ENCODE assay signal across 13 cellular contexts in genomic region chr6:154478691-154479090, GRCh38. TPM values are rescaled to one million over a fixed set of nuclear protein-coding genes. Genes with fewer than 3 reads are reported as not detected.
DNase-seq lines count a peak whose midpoint lies in the region; ATAC-seq and TF ChIP-seq lines count a peak whose summit lies in the region.
"Had no signal": no experiment of that assay in that cellular context is flagged by ENCODE, and none has a peak within 500 bp of the region (broad histone marks: within the 10 kb centered on the region; RNA-seq: fewer than 3 reads in every experiment).

No MANE protein-coding gene starts in this region.

- H3K9me3 ChIP-seq in SJCRH30 (replicated peaks) (no peaks in the 10 kb centered on the region), endodermal cell (ENCODE audit: control insufficient read depth, low read length) (no peaks in the 10 kb centered on the region)
- H3K9me3 ChIP-seq: colonic mucosa had no signal

- H3K27me3 Mint-ChIP-seq in endodermal cell (ENCODE audit: insufficient read depth), result no peaks in the 10 kb centered on the region
- no peaks in the 10 kb centered on the region for H3K27me3 Mint-ChIP-seq in nephron (ENCODE audit: low read depth)
- no peaks in the 10 kb centered on the region for H3K27me3 Mint-ChIP-seq in type B pancreatic cell
- H3K27me3 Mint-ChIP-seq in effector memory CD8-positive, alpha-beta T cell, result peaks cover 0 to 13% of the 10 kb centered on the region in 2 donors
- H3K27me3 Mint-ChIP-seq: activated B cell treated with CpG ODN at 0.5 μM for 24 hours had no signal

- H3K4me1 ChIP-seq in SJCRH30 (peaks cover 42% of the 10 kb centered on the region), endodermal cell (ENCODE audit: control insufficient read depth, insufficient read depth, low read length) (no peaks in the 10 kb centered on the region)

- DNase-seq in SJCRH30 (peak in 1 of 2 experiments; percentile 29), endodermal cell (no peak), type B pancreatic cell (ENCODE audit: extremely low spot score, unreplicated experiment) (no peak), caudate nucleus (lab: John Stamatoyannopoulos, UW) (no peak)
- no peak for DNase-seq in effector memory CD8-positive, alpha-beta T cell
- DNase-seq: activated B cell treated with CpG ODN at 0.5 μM for 24 hours, colonic mucosa, mammary epithelial cell, NCI-H1092 had no signal

- H3K9me3 Mint-ChIP-seq in endodermal cell (no peaks in the 10 kb centered on the region), nephron (no peaks in the 10 kb centered on the region), type B pancreatic cell (peaks cover 5% of the 10 kb centered on the region)
- H3K9me3 Mint-ChIP-seq in effector memory CD8-positive, alpha-beta T cell, result no peaks in the 10 kb centered on the region
- H3K9me3 Mint-ChIP-seq: activated B cell treated with CpG ODN at 0.5 μM for 24 hours; activated naive CD4-positive, alpha-beta T cell treated with anti-CD3 and anti-CD28 coated beads, Interleukin-2, amount 50 U/mL, for 72 hours had no signal

- no peaks in the 10 kb centered on the region for H3K36me3 ChIP-seq in SJCRH30
- H3K36me3 ChIP-seq in endodermal cell (ENCODE audit: control insufficient read depth, insufficient read depth, low read length), result no peaks in the 10 kb centered on the region
- H3K36me3 ChIP-seq: colonic mucosa had no signal

- H3K4me1 Mint-ChIP-seq in endodermal cell, result peaks cover 13% of the 10 kb centered on the region
- peaks cover 68% of the 10 kb centered on the region for H3K4me1 Mint-ChIP-seq in nephron
- H3K4me1 Mint-ChIP-seq in type B pancreatic cell (ENCODE audit: unreplicated experiment), result peaks cover 66% of the 10 kb centered on the region
- H3K4me1 Mint-ChIP-seq in effector memory CD8-positive, alpha-beta T cell (ENCODE audit: low read depth in 2 of 2), result no peaks in the 10 kb centered on the region
- H3K4me1 Mint-ChIP-seq: activated B cell treated with CpG ODN at 0.5 μM for 24 hours had no signal

- WGBS in endodermal cell (ENCODE audit: insufficient coverage in 1 of 2, insufficient read length in 1 of 2), 2 experiments, result 87 to 100% methylated on average over 1 of the region's 1 CpG

- H3K27ac ChIP-seq in SJCRH30, result peak overlapping the region; percentile 79
- peak overlapping the region; percentile 79 for H3K27ac ChIP-seq in endodermal cell (ENCODE audit: low read depth, low read length)
- no peak overlapping the region for H3K27ac ChIP-seq in caudate nucleus (ENCODE audit: low read depth, low read length)
- H3K27ac ChIP-seq: colonic mucosa had no signal

- H3K4me3 Mint-ChIP-seq in endodermal cell, result no peak overlapping the region
- peak overlapping the region; percentile 54 to 76 (median 68) for H3K4me3 Mint-ChIP-seq in nephron
- H3K4me3 Mint-ChIP-seq in type B pancreatic cell, result peak overlapping the region; percentile 60
- H3K4me3 Mint-ChIP-seq in effector memory CD8-positive, alpha-beta T cell, result no peak overlapping the region
- H3K4me3 Mint-ChIP-seq: activated B cell treated with CpG ODN at 0.5 μM for 24 hours had no signal

- H3K9ac ChIP-seq in endodermal cell (ENCODE audit: extremely low read depth, low read length, poor library complexity, severe bottlenecking), result no peak overlapping the region

- H3K27me3 ChIP-seq in SJCRH30 (no peaks in the 10 kb centered on the region), endodermal cell (ENCODE audit: control insufficient read depth, insufficient read depth, low read length, poor library complexity, severe bottlenecking) (no peaks in the 10 kb centered on the region)
- H3K27me3 ChIP-seq: colonic mucosa had no signal

- H3K27ac Mint-ChIP-seq in endodermal cell, result no peak overlapping the region
- peak overlapping the region; percentile 94 to 98 (median 94) for H3K27ac Mint-ChIP-seq in nephron
- peak overlapping the region; percentile 53 for H3K27ac Mint-ChIP-seq in type B pancreatic cell
- H3K27ac Mint-ChIP-seq in effector memory CD8-positive, alpha-beta T cell, result no peak overlapping the region
- H3K27ac Mint-ChIP-seq: activated B cell treated with CpG ODN at 0.5 μM for 24 hours; activated naive CD4-positive, alpha-beta T cell treated with anti-CD3 and anti-CD28 coated beads, Interleukin-2, amount 50 U/mL, for 72 hours had no signal

- no peak for TF ChIP-seq CTCF in endodermal cell (conservative IDR thresholded peaks at IDR 0.05)
- no peak for TF ChIP-seq CTCF in nephron (IDR thresholded peaks at IDR 0.05; ENCODE audit: unreplicated experiment in 3 of 3)
- TF ChIP-seq CTCF in type B pancreatic cell (conservative IDR thresholded peaks at IDR 0.05), result no peak

- no peaks in the 10 kb centered on the region for H3K36me3 Mint-ChIP-seq in endodermal cell (ENCODE audit: low read depth)
- peaks cover 21% of the 10 kb centered on the region for H3K36me3 Mint-ChIP-seq in nephron (ENCODE audit: low read depth)
- peaks cover 15% of the 10 kb centered on the region for H3K36me3 Mint-ChIP-seq in type B pancreatic cell
- no peaks in the 10 kb centered on the region for H3K36me3 Mint-ChIP-seq in effector memory CD8-positive, alpha-beta T cell (ENCODE audit: insufficient read depth)
- H3K36me3 Mint-ChIP-seq: activated naive CD4-positive, alpha-beta T cell treated with anti-CD3 and anti-CD28 coated beads, Interleukin-2, amount 50 U/mL, for 72 hours had no signal

- no peak for ATAC-seq in HG03354 (IDR thresholded peaks at IDR 0.05; ENCODE audit: poor library complexity, severe bottlenecking, unreplicated experiment)
- ATAC-seq in effector memory CD8-positive, alpha-beta T cell (replicated peaks), result no peak
- ATAC-seq: activated naive CD4-positive, alpha-beta T cell treated with anti-CD3 and anti-CD28 coated beads, Interleukin-2, amount 50 U/mL, for 72 hours; GM12878 had no signal

- H3K4me3 ChIP-seq in SJCRH30 (peak overlapping the region; percentile 48), endodermal cell (ENCODE audit: low read length) (no peak overlapping the region)
- H3K4me3 ChIP-seq: colonic mucosa, GM12878 had no signal

RNA-seq across cellular contexts. Expression of gene CNKSR3, which starts 31.8 kb away (rescaled TPM):
- total RNA-seq in SJCRH30 (2014; rRNA removed; shearing (Covaris generic)), result 29.6 and 33.8 TPM in 2 replicates
- total RNA-seq in endodermal cell (1 to 10 TPM; 5.9 to 8.0 TPM), type B pancreatic cell (ENCODE audit: low replicate concordance) (18.4 and 31.0 TPM in 2 replicates)
- polyA plus RNA-seq in endodermal cell (2013, experiment 1 of 2), result 14.3 TPM
- 10.2 TPM for polyA plus RNA-seq in endodermal cell (2013, experiment 2 of 2)

Comparison
In these comparisons a context has a peak if more than half of its experiments do, and no peak if none do; other contexts are left out.
1. H3K27ac Mint-ChIP-seq: peak in nephron (3 of 3) and type B pancreatic cell (single experiment); none in endodermal cell (single experiment) and effector memory CD8-positive, alpha-beta T cell (0 of 2).
2. H3K4me3 Mint-ChIP-seq: peak in nephron (3 of 3) and type B pancreatic cell (single experiment); none in endodermal cell (single experiment) and effector memory CD8-positive, alpha-beta T cell (0 of 2).